In the genomic region with DNA sequence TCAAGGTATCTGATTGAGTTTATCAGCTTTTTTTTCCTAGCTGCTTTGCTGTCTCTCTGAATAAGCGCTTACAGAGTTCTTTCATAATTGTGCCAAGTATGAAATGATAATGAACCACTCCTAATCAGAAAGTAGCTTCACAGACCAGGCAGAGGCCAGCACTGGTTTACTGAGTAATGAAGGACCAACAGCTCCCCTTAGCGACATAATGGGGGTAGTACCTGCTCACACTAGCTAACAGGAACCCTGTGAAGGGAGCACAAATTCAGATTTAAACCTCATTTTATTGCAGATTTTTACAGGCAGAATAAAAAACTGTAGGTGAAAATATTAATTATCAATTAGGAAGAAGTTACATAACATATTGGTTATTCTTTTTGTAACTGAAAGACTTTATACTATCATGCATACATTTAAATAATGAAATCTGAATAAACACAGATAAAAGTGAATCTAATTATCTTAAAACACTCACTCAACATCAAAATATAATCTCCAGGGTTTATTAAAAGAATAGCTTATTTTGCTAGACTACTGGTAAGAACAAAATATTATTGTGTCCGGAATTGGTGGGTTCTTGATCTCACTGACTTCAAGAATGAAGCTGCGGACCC, we compare ENCODE assay signal across 2 cellular contexts.
TF ChIP-seq lines count a peak whose summit lies in the region.

No MANE protein-coding gene starts in this region.

TF ChIP-seq in HEK293T, 16 proteins besides CTCF, POLR2A, EP300 and RAD21 (continued from another document):
- TF ChIP-seq FOXK2 (IDR thresholded peaks at IDR 0.05), result no peak
- no peak for TF ChIP-seq FOXM1 (IDR thresholded peaks at IDR 0.05; ENCODE audit: borderline replicate concordance)
- no peak for TF ChIP-seq L3MBTL2 (conservative IDR thresholded peaks at IDR 0.05)
- no peak for TF ChIP-seq ELF4 (IDR thresholded peaks at IDR 0.05)

TF ChIP-seq in H1, 55 proteins besides CTCF, POLR2A, EP300 and RAD21:
- TF ChIP-seq, protein P1, sequence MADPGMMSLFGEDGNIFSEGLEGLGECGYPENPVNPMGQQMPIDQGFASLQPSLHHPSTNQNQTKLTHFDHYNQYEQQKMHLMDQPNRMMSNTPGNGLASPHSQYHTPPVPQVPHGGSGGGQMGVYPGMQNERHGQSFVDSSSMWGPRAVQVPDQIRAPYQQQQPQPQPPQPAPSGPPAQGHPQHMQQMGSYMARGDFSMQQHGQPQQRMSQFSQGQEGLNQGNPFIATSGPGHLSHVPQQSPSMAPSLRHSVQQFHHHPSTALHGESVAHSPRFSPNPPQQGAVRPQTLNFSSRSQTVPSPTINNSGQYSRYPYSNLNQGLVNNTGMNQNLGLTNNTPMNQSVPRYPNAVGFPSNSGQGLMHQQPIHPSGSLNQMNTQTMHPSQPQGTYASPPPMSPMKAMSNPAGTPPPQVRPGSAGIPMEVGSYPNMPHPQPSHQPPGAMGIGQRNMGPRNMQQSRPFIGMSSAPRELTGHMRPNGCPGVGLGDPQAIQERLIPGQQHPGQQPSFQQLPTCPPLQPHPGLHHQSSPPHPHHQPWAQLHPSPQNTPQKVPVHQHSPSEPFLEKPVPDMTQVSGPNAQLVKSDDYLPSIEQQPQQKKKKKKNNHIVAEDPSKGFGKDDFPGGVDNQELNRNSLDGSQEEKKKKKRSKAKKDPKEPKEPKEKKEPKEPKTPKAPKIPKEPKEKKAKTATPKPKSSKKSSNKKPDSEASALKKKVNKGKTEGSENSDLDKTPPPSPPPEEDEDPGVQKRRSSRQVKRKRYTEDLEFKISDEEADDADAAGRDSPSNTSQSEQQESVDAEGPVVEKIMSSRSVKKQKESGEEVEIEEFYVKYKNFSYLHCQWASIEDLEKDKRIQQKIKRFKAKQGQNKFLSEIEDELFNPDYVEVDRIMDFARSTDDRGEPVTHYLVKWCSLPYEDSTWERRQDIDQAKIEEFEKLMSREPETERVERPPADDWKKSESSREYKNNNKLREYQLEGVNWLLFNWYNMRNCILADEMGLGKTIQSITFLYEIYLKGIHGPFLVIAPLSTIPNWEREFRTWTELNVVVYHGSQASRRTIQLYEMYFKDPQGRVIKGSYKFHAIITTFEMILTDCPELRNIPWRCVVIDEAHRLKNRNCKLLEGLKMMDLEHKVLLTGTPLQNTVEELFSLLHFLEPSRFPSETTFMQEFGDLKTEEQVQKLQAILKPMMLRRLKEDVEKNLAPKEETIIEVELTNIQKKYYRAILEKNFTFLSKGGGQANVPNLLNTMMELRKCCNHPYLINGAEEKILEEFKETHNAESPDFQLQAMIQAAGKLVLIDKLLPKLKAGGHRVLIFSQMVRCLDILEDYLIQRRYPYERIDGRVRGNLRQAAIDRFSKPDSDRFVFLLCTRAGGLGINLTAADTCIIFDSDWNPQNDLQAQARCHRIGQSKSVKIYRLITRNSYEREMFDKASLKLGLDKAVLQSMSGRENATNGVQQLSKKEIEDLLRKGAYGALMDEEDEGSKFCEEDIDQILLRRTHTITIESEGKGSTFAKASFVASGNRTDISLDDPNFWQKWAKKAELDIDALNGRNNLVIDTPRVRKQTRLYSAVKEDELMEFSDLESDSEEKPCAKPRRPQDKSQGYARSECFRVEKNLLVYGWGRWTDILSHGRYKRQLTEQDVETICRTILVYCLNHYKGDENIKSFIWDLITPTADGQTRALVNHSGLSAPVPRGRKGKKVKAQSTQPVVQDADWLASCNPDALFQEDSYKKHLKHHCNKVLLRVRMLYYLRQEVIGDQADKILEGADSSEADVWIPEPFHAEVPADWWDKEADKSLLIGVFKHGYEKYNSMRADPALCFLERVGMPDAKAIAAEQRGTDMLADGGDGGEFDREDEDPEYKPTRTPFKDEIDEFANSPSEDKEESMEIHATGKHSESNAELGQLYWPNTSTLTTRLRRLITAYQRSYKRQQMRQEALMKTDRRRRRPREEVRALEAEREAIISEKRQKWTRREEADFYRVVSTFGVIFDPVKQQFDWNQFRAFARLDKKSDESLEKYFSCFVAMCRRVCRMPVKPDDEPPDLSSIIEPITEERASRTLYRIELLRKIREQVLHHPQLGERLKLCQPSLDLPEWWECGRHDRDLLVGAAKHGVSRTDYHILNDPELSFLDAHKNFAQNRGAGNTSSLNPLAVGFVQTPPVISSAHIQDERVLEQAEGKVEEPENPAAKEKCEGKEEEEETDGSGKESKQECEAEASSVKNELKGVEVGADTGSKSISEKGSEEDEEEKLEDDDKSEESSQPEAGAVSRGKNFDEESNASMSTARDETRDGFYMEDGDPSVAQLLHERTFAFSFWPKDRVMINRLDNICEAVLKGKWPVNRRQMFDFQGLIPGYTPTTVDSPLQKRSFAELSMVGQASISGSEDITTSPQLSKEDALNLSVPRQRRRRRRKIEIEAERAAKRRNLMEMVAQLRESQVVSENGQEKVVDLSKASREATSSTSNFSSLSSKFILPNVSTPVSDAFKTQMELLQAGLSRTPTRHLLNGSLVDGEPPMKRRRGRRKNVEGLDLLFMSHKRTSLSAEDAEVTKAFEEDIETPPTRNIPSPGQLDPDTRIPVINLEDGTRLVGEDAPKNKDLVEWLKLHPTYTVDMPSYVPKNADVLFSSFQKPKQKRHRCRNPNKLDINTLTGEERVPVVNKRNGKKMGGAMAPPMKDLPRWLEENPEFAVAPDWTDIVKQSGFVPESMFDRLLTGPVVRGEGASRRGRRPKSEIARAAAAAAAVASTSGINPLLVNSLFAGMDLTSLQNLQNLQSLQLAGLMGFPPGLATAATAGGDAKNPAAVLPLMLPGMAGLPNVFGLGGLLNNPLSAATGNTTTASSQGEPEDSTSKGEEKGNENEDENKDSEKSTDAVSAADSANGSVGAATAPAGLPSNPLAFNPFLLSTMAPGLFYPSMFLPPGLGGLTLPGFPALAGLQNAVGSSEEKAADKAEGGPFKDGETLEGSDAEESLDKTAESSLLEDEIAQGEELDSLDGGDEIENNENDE (IDR thresholded peaks at IDR 0.05; ENCODE audit: insufficient replicate concordance, low read length), result no peak
- TF ChIP-seq SP2 (IDR thresholded peaks at IDR 0.05; ENCODE audit: low read length), result no peak
- TF ChIP-seq BACH1 (IDR thresholded peaks at IDR 0.05; ENCODE audit: low read length), result no peak
- TF ChIP-seq MAFK (IDR thresholded peaks at IDR 0.05; ENCODE audit: low read depth, low read length), result no peak
- TF ChIP-seq CTBP2 (IDR thresholded peaks at IDR 0.05; ENCODE audit: borderline replicate concordance, insufficient read depth, insufficient read length, low read length), result no peak
- no peak for TF ChIP-seq BRCA1 (IDR thresholded peaks at IDR 0.05; ENCODE audit: low read depth, low read length)
- no peak for TF ChIP-seq SRF (IDR thresholded peaks at IDR 0.05; ENCODE audit: low read depth, low read length)
- TF ChIP-seq RNF2 (IDR thresholded peaks at IDR 0.05; ENCODE audit: borderline replicate concordance, low read depth, low read length, missing control alignments, poor library complexity, severe bottlenecking), result no peak
- TF ChIP-seq YY1 (IDR thresholded peaks at IDR 0.05; ENCODE audit: low read depth, low read length), result no peak
- TF ChIP-seq CBX5 (IDR thresholded peaks at IDR 0.05; ENCODE audit: low read depth, low read length), result no peak
- no peak for TF ChIP-seq KDM5A (IDR thresholded peaks at IDR 0.05; ENCODE audit: low read length)
- TF ChIP-seq, protein P2, sequence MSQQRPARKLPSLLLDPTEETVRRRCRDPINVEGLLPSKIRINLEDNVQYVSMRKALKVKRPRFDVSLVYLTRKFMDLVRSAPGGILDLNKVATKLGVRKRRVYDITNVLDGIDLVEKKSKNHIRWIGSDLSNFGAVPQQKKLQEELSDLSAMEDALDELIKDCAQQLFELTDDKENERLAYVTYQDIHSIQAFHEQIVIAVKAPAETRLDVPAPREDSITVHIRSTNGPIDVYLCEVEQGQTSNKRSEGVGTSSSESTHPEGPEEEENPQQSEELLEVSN (IDR thresholded peaks at IDR 0.05), result no peak
- TF ChIP-seq CHD2 (IDR thresholded peaks at IDR 0.05; ENCODE audit: low read length), result no peak
- no peak for TF ChIP-seq CREB1 (IDR thresholded peaks at IDR 0.05)
